ENCODE assay signal across 22 cellular contexts in genomic region chr18:51498085-51498855, GRCh38.
"Had no signal": no experiment of that assay in that cellular context is flagged by ENCODE, and none has a peak within 500 bp of the region (broad histone marks: within the 10 kb centered on the region; RNA-seq: fewer than 3 reads in every experiment).

No MANE protein-coding gene starts in this region.

- H3K4me1 ChIP-seq: breast epithelium, SJSA1 had no signal

- DNase-seq: activated CD4-positive, alpha-beta T cell treated with anti-CD3 and anti-CD28 coated beads for 48 hours; activated CD4-positive, alpha-beta T cell treated with anti-CD3 and anti-CD28 coated beads, Interleukin-2, amount 50 U/mL, for 4 hours; activated CD4-positive, CD25-positive, alpha-beta regulatory T cell treated with anti-CD3 and anti-CD28 coated beads, Interleukin-2, amount 50 U/mL, for 72 hours; activated CD8-positive, alpha-beta memory T cell treated with anti-CD3 and anti-CD28 coated beads, Interleukin-2, amount 10 ng/mL, durations not matched to agents 7 days and 5 days; activated effector memory CD4-positive, alpha-beta T cell treated with Interleukin-2 at 50 U/mL for 16 hours; activated naive CD4-positive, alpha-beta T cell; activated T-cell treated with anti-CD3 and anti-CD28 coated beads, Interleukin-2, amount 50 U/mL, for 24 hours; aorta; central memory CD4-positive, alpha-beta T cell; KG1; NCI-H1048; NCI-H1930; NCI-H2171 treated with DMSO at 0.1 percent for 48 hours; NCI-H524; NCI-H748 treated with DMSO at 0.1 percent for 48 hours; RPMI8226; SHP77; SW 1271 had no signal

- H3K27me3 ChIP-seq: breast epithelium, SJSA1 had no signal

- H3K9me3 ChIP-seq: breast epithelium, SJSA1 had no signal

- H3K27ac ChIP-seq: breast epithelium, SJSA1 had no signal

- ATAC-seq: activated CD8-positive, alpha-beta memory T cell treated with anti-CD3 and anti-CD28 coated beads, Interleukin-2, amount 10 ng/mL, durations not matched to agents 7 days and 5 days; SK-N-SH treated with all-trans-retinoic acid at 6 μM for 48 hours; WTC11 had no signal

- H3K36me3 ChIP-seq: breast epithelium, SJSA1 had no signal

- H3K4me3 ChIP-seq: breast epithelium, SJSA1 had no signal
